13 cellular contexts compared by ENCODE assay signal in the genomic region with DNA sequence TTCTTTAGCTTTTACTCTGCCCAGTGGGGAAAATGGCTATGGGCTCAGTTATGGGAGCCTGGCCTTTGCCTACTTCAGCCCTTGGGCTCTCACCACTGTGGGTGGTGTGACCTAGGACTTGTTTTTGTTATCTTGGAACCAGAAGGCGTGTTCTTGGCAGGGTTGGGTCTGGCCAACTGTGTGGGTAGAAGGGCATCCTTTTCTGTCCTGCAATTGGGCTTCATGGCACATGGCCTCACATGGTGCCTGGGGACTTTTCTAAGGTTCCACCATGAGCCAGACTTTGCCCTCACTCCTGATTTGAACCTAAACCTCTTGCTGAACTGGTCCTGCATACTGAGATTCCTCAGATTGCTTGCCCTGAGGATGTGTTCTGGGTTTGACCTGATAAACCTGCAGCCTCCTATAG. TPM values are rescaled to one million over a fixed set of nuclear protein-coding genes. Genes with fewer than 3 reads are reported as not detected.
DNase-seq lines count a peak whose midpoint lies in the region; ATAC-seq and TF ChIP-seq lines count a peak whose summit lies in the region.
"Had no signal": no experiment of that assay in that cellular context is flagged by ENCODE, and none has a peak within 500 bp of the region (broad histone marks: within the 10 kb centered on the region; RNA-seq: fewer than 3 reads in every experiment).

No MANE protein-coding gene starts in this region.

- no peak overlapping the region for H3K18ac ChIP-seq in trophoblast cell (ENCODE audit: low read length)

- no peak overlapping the region for H3K23ac ChIP-seq in trophoblast cell (ENCODE audit: low read length)

- no peak overlapping the region for H2AK5ac ChIP-seq in trophoblast cell (ENCODE audit: low read length)

- H4K8ac ChIP-seq in trophoblast cell (ENCODE audit: low read depth, low read length), result no peak overlapping the region

- no peak for ATAC-seq in T-cell (replicated peaks in 1 of 4)
- ATAC-seq in GM18511 (IDR thresholded peaks at IDR 0.05; ENCODE audit: unreplicated experiment), result no peak
- ATAC-seq in HG03039 (IDR thresholded peaks at IDR 0.05; ENCODE audit: unreplicated experiment), result no peak

- H3K9me3 ChIP-seq in hepatocyte (ENCODE audit: low read depth) (no peaks in the 10 kb centered on the region), trophoblast cell (ENCODE audit: insufficient read depth, low read depth, low read length) (no peaks in the 10 kb centered on the region), BE2C (no peaks in the 10 kb centered on the region)
- H3K9me3 ChIP-seq: ovary had no signal

- H3K27ac ChIP-seq in hepatocyte (peak overlapping the region; percentile 100), trophoblast cell (ENCODE audit: low read depth, low read length) (no peak overlapping the region)
- H3K27ac ChIP-seq: ovary, WERI-Rb-1 had no signal

- no peaks in the 10 kb centered on the region for H3K27me3 Mint-ChIP-seq in T-cell
- H3K27me3 Mint-ChIP-seq: stimulated activated naive CD8-positive, alpha-beta T cell treated with anti-CD3 and anti-CD28 coated beads, Interleukin-15, Interleukin-2, amounts not matched to agents 100 ng/mL and 50 ng/mL, for 24 hours had no signal

- H3K9me2 ChIP-seq in hepatocyte (replicated peaks; ENCODE audit: insufficient read depth), result no peaks in the 10 kb centered on the region

- H2AFZ ChIP-seq in hepatocyte (no peak overlapping the region), trophoblast cell (ENCODE audit: insufficient read depth, low read length, poor library complexity) (no peak overlapping the region)

- peaks cover 2% of the 10 kb centered on the region for H3K79me1 ChIP-seq in trophoblast cell (ENCODE audit: low read length)

- H3K4me3 Mint-ChIP-seq in T-cell, result peak overlapping the region; percentile 88 to 99 (median 99)

- DNase-seq in ELF-1 (ENCODE audit: low read depth, low spot score), result peak; percentile 70
- DNase-seq in T-cell, result no peak
- DNase-seq in hepatocyte (ENCODE audit: low spot score), result peak; percentile 51
- DNase-seq in trophoblast cell, result peak; percentile 68 to 85
- no peak for DNase-seq in BE2C
- DNase-seq: MM.1S; NCI-H345; stimulated activated CD4-positive, alpha-beta T cell treated with anti-CD3 and anti-CD28 coated beads, Interleukin-2, amount 100 ng/mL, for 24 hours; WERI-Rb-1 had no signal

- CTCF ChIA-PET in T-cell (lab: Charles Lee), result interaction anchor here (0.5 to 1.9 kb wide), 2 partner anchors 50 kb away, joined by 3 to 4 read pairs; no protein-coding TSS in a partner anchor

- H3K4me2 ChIP-seq in hepatocyte, result peak overlapping the region; percentile 80
- no peak overlapping the region for H3K4me2 ChIP-seq in trophoblast cell (ENCODE audit: low read length)

- no peak overlapping the region for H2BK120ac ChIP-seq in trophoblast cell (ENCODE audit: insufficient read depth, low read length, poor library complexity)

- H3K27ac Mint-ChIP-seq in T-cell, result no peak overlapping the region

- H3K14ac ChIP-seq in trophoblast cell (ENCODE audit: low read length), result no peak overlapping the region

- H3K9ac ChIP-seq in trophoblast cell (ENCODE audit: low read length), result no peak overlapping the region

- H3K4ac ChIP-seq in trophoblast cell (ENCODE audit: low read depth, low read length), result no peak overlapping the region

- H4K12ac ChIP-seq in trophoblast cell (ENCODE audit: low read depth, low read length), result no peak overlapping the region

- H3K27me3 ChIP-seq in hepatocyte, result no peaks in the 10 kb centered on the region
- H3K27me3 ChIP-seq in trophoblast cell (ENCODE audit: insufficient read depth, low read length), result no peaks in the 10 kb centered on the region
- H3K27me3 ChIP-seq in BE2C, result no peaks in the 10 kb centered on the region
- H3K27me3 ChIP-seq: ovary had no signal

- WGBS in hepatocyte (ENCODE audit: low lambda C conversion rate, missing lambda C conversion rate), result 80% methylated on average over 1 of the region's 1 CpG
- no CpG with 5 or more reads among the region's 1 CpG for WGBS in trophoblast cell (ENCODE audit: extremely low coverage, insufficient coverage, insufficient read length)

- H4K20me1 ChIP-seq in hepatocyte (ENCODE audit: insufficient read depth, poor library complexity, severe bottlenecking), result peaks cover 3% of the 10 kb centered on the region

- H3K4me1 ChIP-seq in hepatocyte (ENCODE audit: insufficient read depth), result peaks cover 28% of the 10 kb centered on the region
- H3K4me1 ChIP-seq in trophoblast cell (ENCODE audit: control insufficient read depth in 1 of 2, insufficient read depth in 2 of 2, low read length in 2 of 2), result peaks cover 8 to 9% of the 10 kb centered on the region in 2 experiments
- no peaks in the 10 kb centered on the region for H3K4me1 ChIP-seq in BE2C

- no peak overlapping the region for H4K91ac ChIP-seq in trophoblast cell (ENCODE audit: low read depth, low read length)

- peaks cover 9% of the 10 kb centered on the region for H3K36me3 Mint-ChIP-seq in T-cell

- H3K79me2 ChIP-seq in hepatocyte, result peaks cover 31% of the 10 kb centered on the region
- H3K79me2 ChIP-seq in trophoblast cell (ENCODE audit: control insufficient read depth, insufficient read depth, low read length, poor library complexity), result peaks cover 2% of the 10 kb centered on the region

- POLR2A ChIA-PET in T-cell (lab: Charles Lee), result interaction anchor here in 1 of 2 donors (0.8 kb wide), 1 partner anchor 31 kb away, joined by 3 read pairs; no protein-coding TSS in a partner anchor

- peaks cover 27 to 38% (median 37%) of the 10 kb centered on the region in 3 donors for H3K4me1 Mint-ChIP-seq in T-cell

- no peak overlapping the region for H2BK5ac ChIP-seq in trophoblast cell (ENCODE audit: low read depth, low read length, poor library complexity)

- H3K9me3 Mint-ChIP-seq in T-cell, result no peaks in the 10 kb centered on the region
- H3K9me3 Mint-ChIP-seq: stimulated activated naive CD8-positive, alpha-beta T cell treated with anti-CD3 and anti-CD28 coated beads, Interleukin-15, Interleukin-2, amounts not matched to agents 100 ng/mL and 50 ng/mL, for 24 hours had no signal

- H3K4me3 ChIP-seq in hepatocyte (no peak overlapping the region), trophoblast cell (ENCODE audit: low read depth, low read length) (no peak overlapping the region), BE2C (ENCODE audit: low read depth, low read length) (no peak overlapping the region)
- H3K4me3 ChIP-seq: ovary had no signal

- no peak overlapping the region for H2BK12ac ChIP-seq in trophoblast cell (ENCODE audit: low read length)

- no peak for TF ChIP-seq CTCF in hepatocyte (IDR thresholded peaks at IDR 0.05; ENCODE audit: poor library complexity)
- TF ChIP-seq CTCF in BE2C (IDR thresholded peaks at IDR 0.05; ENCODE audit: low read depth, low read length), result no peak

- H3K36me3 ChIP-seq in hepatocyte (replicated peaks; ENCODE audit: insufficient read depth, low read depth) (no peaks in the 10 kb centered on the region), trophoblast cell (ENCODE audit: control insufficient read depth in 1 of 2, insufficient read depth in 2 of 2, low read length in 2 of 2) (peaks cover 2 to 10% of the 10 kb centered on the region in 2 experiments), BE2C (no peaks in the 10 kb centered on the region)
- H3K36me3 ChIP-seq: ovary, WERI-Rb-1 had no signal

RNA-seq across cellular contexts. Expression of a gene that starts 1.7 kb away (rescaled TPM):
- 10 to 100 TPM; 36.7 to 42.5 (median 37.5) TPM for total RNA-seq in T-cell
- 112 and 116 TPM in 2 replicates for total RNA-seq in hepatocyte
- polyA plus RNA-seq in hepatocyte, result 95.5 and 110 TPM in 2 replicates
- polyA plus RNA-seq in trophoblast cell (2013), result 1.4 and 1.7 TPM in 2 replicates
- 27.8 TPM for polyA plus RNA-seq in BE2C (2012; ENCODE audit: insufficient read depth, insufficient read length, low read depth)

RNA-seq across cellular contexts. Expression of a gene that starts 10.9 kb away (rescaled TPM):
- total RNA-seq in T-cell (100 to 1,000 TPM; 119 to 159 (median 154) TPM), hepatocyte (50.9 and 52.1 TPM in 2 replicates)
- 20.2 and 24.8 TPM in 2 replicates for polyA plus RNA-seq in hepatocyte
- 30.8 and 31.8 TPM in 2 replicates for polyA plus RNA-seq in trophoblast cell (2013)
- 64.6 TPM for polyA plus RNA-seq in BE2C (2012; ENCODE audit: insufficient read depth, insufficient read length, low read depth)

RNA-seq across cellular contexts. Expression of a gene that starts 26.8 kb away (rescaled TPM):
- total RNA-seq in T-cell (10 to 100 TPM; 41.5 to 72.0 (median 44.2) TPM), hepatocyte (2.5 and 4.0 TPM in 2 replicates)
- polyA plus RNA-seq in hepatocyte, result 2.7 and 4.2 TPM in 2 replicates
- 1.1 and 1.2 TPM in 2 replicates for polyA plus RNA-seq in trophoblast cell (2013)
- polyA plus RNA-seq in BE2C (2012; ENCODE audit: insufficient read depth, insufficient read length, low read depth), result 3.7 TPM

RNA-seq across cellular contexts. Expression of a gene that starts 43.8 kb away (rescaled TPM):
- 10 to 100 TPM; 63.4 to 78.1 (median 73.4) TPM for total RNA-seq in T-cell
- total RNA-seq in hepatocyte, result 6.2 and 8.0 TPM in 2 replicates
- 8.4 and 10.7 TPM in 2 replicates for polyA plus RNA-seq in hepatocyte
- 3.0 and 3.5 TPM in 2 replicates for polyA plus RNA-seq in trophoblast cell (2013)
- 5.6 TPM for polyA plus RNA-seq in BE2C (2012; ENCODE audit: insufficient read depth, insufficient read length, low read depth)

RNA-seq across cellular contexts. Expression of a gene that starts 50.4 kb away (rescaled TPM):
- total RNA-seq in T-cell (10 to 100 TPM; 49.8 to 99.9 (median 88.3) TPM), hepatocyte (52.5 and 59.1 TPM in 2 replicates)
- polyA plus RNA-seq in hepatocyte, result 45.7 and 47.4 TPM in 2 replicates
- polyA plus RNA-seq in trophoblast cell (2013), result 39.5 and 39.9 TPM in 2 replicates
- polyA plus RNA-seq in BE2C (2012; ENCODE audit: insufficient read depth, insufficient read length, low read depth), result 72.0 TPM

Comparison
In these comparisons a context has a peak if more than half of its experiments do, and no peak if none do; other contexts are left out.
1. DNase-seq: peak in ELF-1 (single experiment), hepatocyte (single experiment) and trophoblast cell (2 of 2); none in T-cell (0 of 34) and BE2C (single experiment).